Comparison of ENCODE assay signal across 20 cellular contexts in the genomic region with DNA sequence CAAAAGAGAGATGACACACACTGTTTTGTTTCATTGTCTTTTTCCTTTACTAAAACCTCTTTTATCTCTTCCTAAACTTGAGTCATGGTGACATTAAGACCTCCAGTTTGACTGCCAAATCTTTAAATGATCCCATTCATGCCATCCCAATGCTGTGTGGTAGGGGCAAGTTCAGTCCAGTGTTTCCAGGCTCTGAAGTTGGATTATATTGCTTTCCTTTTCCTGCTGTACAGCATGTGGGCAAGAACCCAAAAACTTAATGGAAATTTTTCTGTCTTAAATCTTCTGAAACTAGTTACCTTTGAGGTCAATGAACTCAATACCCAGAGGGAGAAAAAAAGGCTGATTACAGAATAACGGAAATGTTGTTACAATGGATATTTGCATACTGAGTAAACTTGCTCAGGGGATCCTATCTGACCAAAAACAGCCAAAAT.
DNase-seq lines count a peak whose midpoint lies in the region; ATAC-seq and TF ChIP-seq lines count a peak whose summit lies in the region.
"Had no signal": no experiment of that assay in that cellular context is flagged by ENCODE, and none has a peak within 500 bp of the region (broad histone marks: within the 10 kb centered on the region; RNA-seq: fewer than 3 reads in every experiment).

No MANE protein-coding gene starts in this region.

- no peak overlapping the region for H2BK15ac ChIP-seq in mesenchymal stem cell (ENCODE audit: low read depth, poor library complexity, severe bottlenecking)

- H3K9me3 ChIP-seq in mesenchymal stem cell (ENCODE audit: control insufficient read depth, low read length) = no peaks in the 10 kb centered on the region
- H3K9me3 ChIP-seq: esophagus muscularis mucosa, prostate gland, thyroid gland had no signal

- TF ChIP-seq CTCF in choroid plexus epithelial cell (conservative IDR thresholded peaks at IDR 0.05; ENCODE audit: low read depth, low read length) = no peak

- no peak overlapping the region for H3K4ac ChIP-seq in mesenchymal stem cell (ENCODE audit: low read depth in 1 of 2, low read length in 2 of 2)

- H3K4me3 ChIP-seq in ACC112 (ENCODE audit: low read depth, low read length) = no peak overlapping the region
- H3K4me3 ChIP-seq in choroid plexus epithelial cell (ENCODE audit: low read depth, low read length) = no peak overlapping the region
- no peak overlapping the region for H3K4me3 ChIP-seq in mesenchymal stem cell (ENCODE audit: insufficient read depth in 1 of 2, low read depth in 1 of 2, low read length in 2 of 2)
- H3K4me3 ChIP-seq: esophagus muscularis mucosa, prostate gland, thyroid gland had no signal

- ATAC-seq in HG03039 (IDR thresholded peaks at IDR 0.05; ENCODE audit: unreplicated experiment) = no peak
- ATAC-seq: activated T-cell treated with anti-CD3 and anti-CD28 coated beads, Interleukin-2, amount 50 U/mL, for 72 hours had no signal

- no peaks in the 10 kb centered on the region for H3K79me2 ChIP-seq in ACC112 (ENCODE audit: control insufficient read depth, insufficient read depth, low read length, unreplicated experiment)

- H3K4me1 ChIP-seq in ACC112 (ENCODE audit: control insufficient read depth, insufficient read depth, low read length, unreplicated experiment) (peaks cover 23% of the 10 kb centered on the region), mesenchymal stem cell (ENCODE audit: control insufficient read depth, insufficient read depth, low read depth, low read length) (no peaks in the 10 kb centered on the region)
- H3K4me1 ChIP-seq: prostate gland had no signal

- peak; percentile 73 for DNase-seq in M059J (ENCODE audit: low read depth)
- DNase-seq in choroid plexus epithelial cell (ENCODE audit: low read depth) = peak; percentile 38
- DNase-seq in mesenchymal stem cell = no peak
- no peak for DNase-seq in 8988T
- no peak for DNase-seq in islet precursor cell
- no peak for DNase-seq in NCI-H2029 treated with DMSO at 0.1 percent for 48 hours (lab: John Stamatoyannopoulos, UW)
- DNase-seq: activated B cell treated with CpG ODN at 0.5 μM for 24 hours; activated T-cell treated with anti-CD3 and anti-CD28 coated beads, Interleukin-2, amount 50 U/mL, for 72 hours; CD4-positive, alpha-beta memory T cell; DMS79 treated with DMSO at 0.1 percent for 48 hours; Karpas-422; kidney; NCI-H526; nephron progenitor cell; SIG-M5; thyroid gland had no signal

- H2BK12ac ChIP-seq in mesenchymal stem cell (ENCODE audit: low read length in 2 of 2) = no peak overlapping the region

- H3K79me1 ChIP-seq in mesenchymal stem cell (replicated peaks; ENCODE audit: low read length, poor library complexity, severe bottlenecking) = no peaks in the 10 kb centered on the region

- H2BK120ac ChIP-seq in mesenchymal stem cell (ENCODE audit: low read depth, low read length) = no peak overlapping the region

- no peak overlapping the region for H2AK5ac ChIP-seq in mesenchymal stem cell (ENCODE audit: low read length, severe bottlenecking)

- H3K14ac ChIP-seq in mesenchymal stem cell (ENCODE audit: low read length in 2 of 2) = no peak overlapping the region

- WGBS in mesenchymal stem cell = no CpG with 5 or more reads among the region's 1 CpG

- H4K91ac ChIP-seq in mesenchymal stem cell (ENCODE audit: low read length) = no peak overlapping the region

- no peak overlapping the region for H2BK5ac ChIP-seq in mesenchymal stem cell (ENCODE audit: low read depth, low read length, poor library complexity, severe bottlenecking)

- H3K4me2 ChIP-seq in mesenchymal stem cell (ENCODE audit: low read length, poor library complexity, severe bottlenecking) = no peak overlapping the region

- H3K9ac ChIP-seq in mesenchymal stem cell (ENCODE audit: low read length) = peak overlapping the region; percentile 77

- H3K18ac ChIP-seq in mesenchymal stem cell (ENCODE audit: low read depth in 1 of 2, low read length in 2 of 2) = no peak overlapping the region

- H3K23ac ChIP-seq in mesenchymal stem cell (ENCODE audit: low read length in 2 of 2) = no peak overlapping the region

- H3K36me3 ChIP-seq in ACC112 (ENCODE audit: insufficient read depth, low read length) (no peaks in the 10 kb centered on the region), mesenchymal stem cell (ENCODE audit: control insufficient read depth in 1 of 2, insufficient read depth in 2 of 2, low read depth in 1 of 2, low read length in 2 of 2) (no peaks in the 10 kb centered on the region)
- H3K36me3 ChIP-seq: esophagus muscularis mucosa, prostate gland, thyroid gland had no signal

- peak overlapping the region; percentile 0 for H2AFZ ChIP-seq in ACC112 (ENCODE audit: low read length, unreplicated experiment)
- no peak overlapping the region for H2AFZ ChIP-seq in mesenchymal stem cell (ENCODE audit: low read depth, low read length)

- no peak overlapping the region for H4K8ac ChIP-seq in mesenchymal stem cell (ENCODE audit: low read length)

- peak overlapping the region; percentile 17; the same call in 1 of the 2 replicates for H3K27ac ChIP-seq in ACC112 (ENCODE audit: low read depth, low read length)
- H3K27ac ChIP-seq in mesenchymal stem cell (ENCODE audit: low read length, poor library complexity, severe bottlenecking) = no peak overlapping the region
- H3K27ac ChIP-seq: prostate gland, thyroid gland had no signal

- H3K27me3 ChIP-seq in ACC112 (ENCODE audit: insufficient read depth, low read length) (no peaks in the 10 kb centered on the region), mesenchymal stem cell (ENCODE audit: control insufficient read depth in 1 of 2, insufficient read depth in 1 of 2, low read length in 2 of 2) (no peaks in the 10 kb centered on the region)
- H3K27me3 ChIP-seq: esophagus muscularis mucosa, thyroid gland had no signal

Comparison
In these comparisons a context has a peak if more than half of its experiments do, and no peak if none do; other contexts are left out.
1. DNase-seq: peak in M059J (single experiment) and choroid plexus epithelial cell (single experiment); none in mesenchymal stem cell (single experiment), 8988T (single experiment), islet precursor cell (single experiment) and NCI-H2029 treated with DMSO at 0.1 percent for 48 hours (single experiment).